26 cellular contexts compared by ENCODE assay signal in genomic region chr16:4450430-4450829, GRCh38.
"Had no signal": no experiment of that assay in that cellular context is flagged by ENCODE, and none has a peak within 500 bp of the region (broad histone marks: within the 10 kb centered on the region; RNA-seq: fewer than 3 reads in every experiment).

No MANE protein-coding gene starts in this region.

- H3K27ac ChIP-seq: breast epithelium, esophagus muscularis mucosa, foreskin keratinocyte, heart right ventricle, neutrophil, ovary, right lobe of liver, stomach, tibial nerve had no signal

- H3K4me1 ChIP-seq: breast epithelium, esophagus muscularis mucosa, foreskin keratinocyte, heart right ventricle, right lobe of liver, stomach, tibial nerve had no signal

- H3K27me3 ChIP-seq: breast epithelium, esophagus muscularis mucosa, foreskin keratinocyte, heart right ventricle, neutrophil, ovary, right lobe of liver, stomach, tibial nerve had no signal

- DNase-seq: activated CD4-positive, alpha-beta T cell treated with anti-CD3 and anti-CD28 coated beads for 1 hour; activated CD4-positive, alpha-beta T cell treated with anti-CD3 and anti-CD28 coated beads, Interleukin-2, amount 50 U/mL, for 1 hour; activated gamma-delta T cell treated with Interleukin-2 at 50 U/mL for 16 hours; activated naive CD4-positive, alpha-beta T cell treated with anti-CD3 and anti-CD28 coated beads, Interleukin-2, amount 50 U/mL, for 16 hours; activated naive CD8-positive, alpha-beta T cell treated with anti-CD3 and anti-CD28 coated beads, Interleukin-2, amount 50 U/mL, for 24 hours; activated T-cell treated with anti-CD3 and anti-CD28 coated beads, Interleukin-2, amount 50 U/mL, for 1 hour; amygdala; central memory CD4-positive, alpha-beta T cell; foreskin keratinocyte; heart right ventricle; midbrain; natural killer cell; ovary; right lobe of liver; stimulated activated CD4-positive, alpha-beta T cell treated with anti-CD3 and anti-CD28 coated beads, Interleukin-2, amount 100 ng/mL, for 48 hours; stomach; T-helper 2 cell had no signal

- H3K4me1 Mint-ChIP-seq: activated naive CD8-positive, alpha-beta T cell treated with anti-CD3 and anti-CD28 coated beads, Interleukin-2, amount 50 U/mL, for 24 hours; activated T-helper 17 cell treated with anti-CD3 and anti-CD28 coated beads, Interleukin-2, amount 50 U/mL, for 72 hours; memory B cell; natural killer cell; WTC11 had no signal

- H3K9me3 ChIP-seq: breast epithelium, esophagus muscularis mucosa, heart right ventricle, neutrophil, ovary, right lobe of liver, stomach, tibial nerve had no signal

- H3K36me3 ChIP-seq: ovary had no signal

- H3K36me3 Mint-ChIP-seq: natural killer cell had no signal

- H3K9me3 Mint-ChIP-seq: activated naive CD8-positive, alpha-beta T cell treated with anti-CD3 and anti-CD28 coated beads, Interleukin-2, amount 50 U/mL, for 24 hours; activated T-helper 17 cell treated with anti-CD3 and anti-CD28 coated beads, Interleukin-2, amount 50 U/mL, for 72 hours; dendritic cell treated with granulocyte-macrophage colony-stimulating factor and Interleukin-4, amounts not matched to agents 40 ng/mL and 50 ng/mL, for 4 days; memory B cell; natural killer cell; WTC11 had no signal

- H3K27me3 Mint-ChIP-seq: activated naive CD8-positive, alpha-beta T cell treated with anti-CD3 and anti-CD28 coated beads, Interleukin-2, amount 50 U/mL, for 24 hours; activated T-helper 17 cell treated with anti-CD3 and anti-CD28 coated beads, Interleukin-2, amount 50 U/mL, for 72 hours; dendritic cell treated with granulocyte-macrophage colony-stimulating factor and Interleukin-4, amounts not matched to agents 40 ng/mL and 50 ng/mL, for 4 days; memory B cell; progenitor cell of endocrine pancreas had no signal

- H3K4me3 Mint-ChIP-seq: activated naive CD8-positive, alpha-beta T cell treated with anti-CD3 and anti-CD28 coated beads, Interleukin-2, amount 50 U/mL, for 24 hours; activated T-helper 17 cell treated with anti-CD3 and anti-CD28 coated beads, Interleukin-2, amount 50 U/mL, for 72 hours; dendritic cell treated with granulocyte-macrophage colony-stimulating factor and Interleukin-4, amounts not matched to agents 40 ng/mL and 50 ng/mL, for 4 days; memory B cell; natural killer cell; WTC11 had no signal

- H3K27ac Mint-ChIP-seq: activated naive CD8-positive, alpha-beta T cell treated with anti-CD3 and anti-CD28 coated beads, Interleukin-2, amount 50 U/mL, for 24 hours; activated T-helper 17 cell treated with anti-CD3 and anti-CD28 coated beads, Interleukin-2, amount 50 U/mL, for 72 hours; dendritic cell treated with granulocyte-macrophage colony-stimulating factor and Interleukin-4, amounts not matched to agents 40 ng/mL and 50 ng/mL, for 4 days; memory B cell; natural killer cell; progenitor cell of endocrine pancreas; WTC11 had no signal

- H3K4me3 ChIP-seq: breast epithelium, esophagus muscularis mucosa, heart right ventricle, ovary, right lobe of liver, stomach, tibial nerve had no signal

- ATAC-seq: activated naive CD8-positive, alpha-beta T cell treated with anti-CD3 and anti-CD28 coated beads, Interleukin-2, amount 50 U/mL, for 24 hours; activated T-helper 17 cell treated with anti-CD3 and anti-CD28 coated beads, Interleukin-2, amount 50 U/mL, for 72 hours; foreskin keratinocyte; heart right ventricle; natural killer cell; right lobe of liver; WTC11 had no signal
